In the genomic region with DNA sequence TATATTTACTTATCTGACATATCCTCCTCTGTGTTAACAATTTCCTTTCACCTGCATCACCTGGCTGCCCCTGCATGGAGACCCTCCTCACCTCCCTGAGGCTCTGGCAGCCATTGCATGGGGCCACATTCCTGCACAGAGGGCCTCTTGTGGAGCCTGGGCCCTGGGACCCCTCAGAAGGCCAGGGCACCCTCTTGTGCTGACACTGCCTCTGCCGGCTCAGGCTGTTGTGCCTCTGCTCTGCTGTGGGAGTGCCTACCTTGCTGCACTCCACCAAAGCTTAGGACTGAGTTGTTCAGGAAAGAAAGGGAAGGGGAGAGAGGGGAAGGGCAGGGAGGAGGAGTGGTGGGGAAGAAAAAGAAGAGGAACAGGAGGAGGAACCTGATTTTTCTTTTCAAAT, we compare ENCODE assay signal across 22 cellular contexts.
DNase-seq lines count a peak whose midpoint lies in the region; ATAC-seq and TF ChIP-seq lines count a peak whose summit lies in the region.
"Had no signal": no experiment of that assay in that cellular context is flagged by ENCODE, and none has a peak within 500 bp of the region (broad histone marks: within the 10 kb centered on the region; RNA-seq: fewer than 3 reads in every experiment).

No MANE protein-coding gene starts in this region.

- H3K27ac ChIP-seq in endodermal cell (ENCODE audit: low read depth, low read length) = no peak overlapping the region
- H3K27ac ChIP-seq: BLaER1 had no signal

- H3K9me3 ChIP-seq in endodermal cell (ENCODE audit: control insufficient read depth, low read length) = no peaks in the 10 kb centered on the region
- no peaks in the 10 kb centered on the region for H3K9me3 ChIP-seq in mucosa of descending colon
- H3K9me3 ChIP-seq: BLaER1 had no signal

- H3K4me3 Mint-ChIP-seq in endodermal cell (no peak overlapping the region), type B pancreatic cell (no peak overlapping the region)
- H3K4me3 Mint-ChIP-seq in stimulated activated naive B cell treated with anti-CD40 and anti-IgM and Interleukin-4, amounts not matched to agents 10 μg/mL and 1 μg/mL and 100 μg/mL, for 72 hours = no peak overlapping the region
- H3K4me3 Mint-ChIP-seq: CD4-positive, CD25-positive, alpha-beta regulatory T cell had no signal

- H3K4me1 ChIP-seq in endodermal cell (ENCODE audit: control insufficient read depth, insufficient read depth, low read length) = no peaks in the 10 kb centered on the region
- H3K4me1 ChIP-seq in mucosa of descending colon (ENCODE audit: low read depth) = peaks cover 14% of the 10 kb centered on the region
- H3K4me1 ChIP-seq: BLaER1 had no signal

- H3K9me3 Mint-ChIP-seq in endodermal cell = no peaks in the 10 kb centered on the region
- no peaks in the 10 kb centered on the region for H3K9me3 Mint-ChIP-seq in type B pancreatic cell
- no peaks in the 10 kb centered on the region for H3K9me3 Mint-ChIP-seq in stimulated activated naive B cell treated with anti-CD40 and anti-IgM and Interleukin-4, amounts not matched to agents 10 μg/mL and 1 μg/mL and 100 μg/mL, for 72 hours

- no peaks in the 10 kb centered on the region for H3K36me3 Mint-ChIP-seq in endodermal cell (ENCODE audit: low read depth)
- H3K36me3 Mint-ChIP-seq in type B pancreatic cell = no peaks in the 10 kb centered on the region
- H3K36me3 Mint-ChIP-seq in stimulated activated naive B cell treated with anti-CD40 and anti-IgM and Interleukin-4, amounts not matched to agents 10 μg/mL and 1 μg/mL and 100 μg/mL, for 72 hours = no peaks in the 10 kb centered on the region
- H3K36me3 Mint-ChIP-seq: CD4-positive, CD25-positive, alpha-beta regulatory T cell had no signal

- no peaks in the 10 kb centered on the region for H3K36me3 ChIP-seq in H7 (replicated peaks; ENCODE audit: control insufficient read depth, insufficient read depth, low read length)
- no peaks in the 10 kb centered on the region for H3K36me3 ChIP-seq in endodermal cell (ENCODE audit: control insufficient read depth, insufficient read depth, low read length)
- H3K36me3 ChIP-seq in mucosa of descending colon (ENCODE audit: low read depth) = no peaks in the 10 kb centered on the region
- H3K36me3 ChIP-seq: BLaER1 had no signal

- H3K4me1 Mint-ChIP-seq in endodermal cell = peaks cover 4% of the 10 kb centered on the region
- H3K4me1 Mint-ChIP-seq in type B pancreatic cell (ENCODE audit: unreplicated experiment) = peaks cover 17% of the 10 kb centered on the region
- H3K4me1 Mint-ChIP-seq in stimulated activated naive B cell treated with anti-CD40 and anti-IgM and Interleukin-4, amounts not matched to agents 10 μg/mL and 1 μg/mL and 100 μg/mL, for 72 hours = no peaks in the 10 kb centered on the region
- H3K4me1 Mint-ChIP-seq: CD4-positive, CD25-positive, alpha-beta regulatory T cell had no signal

- no peak for TF ChIP-seq CTCF in endodermal cell (conservative IDR thresholded peaks at IDR 0.05)
- TF ChIP-seq CTCF in mucosa of descending colon (IDR thresholded peaks at IDR 0.05) = no peak
- TF ChIP-seq CTCF in type B pancreatic cell (conservative IDR thresholded peaks at IDR 0.05) = no peak

- ATAC-seq in mucosa of descending colon (peak; percentile 9), GM19035 (IDR thresholded peaks at IDR 0.05; ENCODE audit: unreplicated experiment) (no peak)
- no peak for ATAC-seq in stimulated activated naive B cell treated with anti-CD40 and anti-IgM and Interleukin-4, amounts not matched to agents 10 μg/mL and 1 μg/mL and 100 μg/mL, for 72 hours (replicated peaks)
- ATAC-seq: HepG2, K562 had no signal

- DNase-seq in H7 = peak; percentile 31
- peak; percentile 58 for DNase-seq in endodermal cell
- DNase-seq in mucosa of descending colon = peak in 1 of 3 donors; percentile 48
- DNase-seq in type B pancreatic cell (ENCODE audit: extremely low spot score, unreplicated experiment) = peak; percentile 45
- no peak for DNase-seq in stimulated activated naive B cell treated with anti-CD40 and anti-IgM and Interleukin-4, amounts not matched to agents 10 μg/mL and 1 μg/mL and 100 μg/mL, for 72 hours
- no peak for DNase-seq in NCI-H1417 treated with DMSO at 0.1 percent for 48 hours (lab: John Stamatoyannopoulos, UW)
- DNase-seq: CD4-positive, CD25-positive, alpha-beta regulatory T cell; DMS153; GOT3; Kasumi-1; NCI-H1092 treated with DMSO at 0.1 percent for 48 hours; NCI-H146; NCI-H1930; NCI-H2107; NCI-H524; NCI-H774; RPMI8226; SHP77 had no signal

- H3K27ac Mint-ChIP-seq in endodermal cell (no peak overlapping the region), type B pancreatic cell (no peak overlapping the region)
- H3K27ac Mint-ChIP-seq in stimulated activated naive B cell treated with anti-CD40 and anti-IgM and Interleukin-4, amounts not matched to agents 10 μg/mL and 1 μg/mL and 100 μg/mL, for 72 hours = no peak overlapping the region
- H3K27ac Mint-ChIP-seq: CD4-positive, CD25-positive, alpha-beta regulatory T cell had no signal

- H3K9ac ChIP-seq in endodermal cell (ENCODE audit: extremely low read depth, low read length, poor library complexity, severe bottlenecking) = no peak overlapping the region
- H3K9ac ChIP-seq: BLaER1 had no signal

- H3K4me3 ChIP-seq in H7 (ENCODE audit: insufficient read depth, low read depth, low read length) (no peak overlapping the region), endodermal cell (ENCODE audit: low read length) (no peak overlapping the region), mucosa of descending colon (no peak overlapping the region)
- H3K4me3 ChIP-seq: BLaER1, K562 had no signal

- intact Hi-C loops in mucosa of descending colon (cut with DNase I, micrococcal nuclease) = no loop called here

- 65% methylated on average over 1 of the region's 1 CpG; no CpG with 5 or more reads in 1 of the 2 experiments for WGBS in endodermal cell (ENCODE audit: insufficient coverage in 1 of 2, insufficient read length in 1 of 2), 2 experiments

- no peaks in the 10 kb centered on the region for H3K27me3 Mint-ChIP-seq in endodermal cell (ENCODE audit: insufficient read depth)
- no peaks in the 10 kb centered on the region for H3K27me3 Mint-ChIP-seq in type B pancreatic cell
- H3K27me3 Mint-ChIP-seq in stimulated activated naive B cell treated with anti-CD40 and anti-IgM and Interleukin-4, amounts not matched to agents 10 μg/mL and 1 μg/mL and 100 μg/mL, for 72 hours = peaks cover 0 to 7% of the 10 kb centered on the region in 2 donors

- H3K27me3 ChIP-seq in H7 (ENCODE audit: control insufficient read depth, insufficient read depth, low read length) (no peaks in the 10 kb centered on the region; the same call in 1 of the 2 replicates), endodermal cell (ENCODE audit: control insufficient read depth, insufficient read depth, low read length, poor library complexity, severe bottlenecking) (no peaks in the 10 kb centered on the region)
- H3K27me3 ChIP-seq: BLaER1 had no signal

Comparison
In these comparisons a context has a peak if more than half of its experiments do, and no peak if none do; other contexts are left out.
1. DNase-seq: peak in H7 (single experiment), endodermal cell (single experiment) and type B pancreatic cell (single experiment); none in stimulated activated naive B cell treated with anti-CD40 and anti-IgM and Interleukin-4, amounts not matched to agents 10 μg/mL and 1 μg/mL and 100 μg/mL, for 72 hours (single experiment) and NCI-H1417 treated with DMSO at 0.1 percent for 48 hours (single experiment).